ENCODE assay signal across 8 cellular contexts in the genomic region with DNA sequence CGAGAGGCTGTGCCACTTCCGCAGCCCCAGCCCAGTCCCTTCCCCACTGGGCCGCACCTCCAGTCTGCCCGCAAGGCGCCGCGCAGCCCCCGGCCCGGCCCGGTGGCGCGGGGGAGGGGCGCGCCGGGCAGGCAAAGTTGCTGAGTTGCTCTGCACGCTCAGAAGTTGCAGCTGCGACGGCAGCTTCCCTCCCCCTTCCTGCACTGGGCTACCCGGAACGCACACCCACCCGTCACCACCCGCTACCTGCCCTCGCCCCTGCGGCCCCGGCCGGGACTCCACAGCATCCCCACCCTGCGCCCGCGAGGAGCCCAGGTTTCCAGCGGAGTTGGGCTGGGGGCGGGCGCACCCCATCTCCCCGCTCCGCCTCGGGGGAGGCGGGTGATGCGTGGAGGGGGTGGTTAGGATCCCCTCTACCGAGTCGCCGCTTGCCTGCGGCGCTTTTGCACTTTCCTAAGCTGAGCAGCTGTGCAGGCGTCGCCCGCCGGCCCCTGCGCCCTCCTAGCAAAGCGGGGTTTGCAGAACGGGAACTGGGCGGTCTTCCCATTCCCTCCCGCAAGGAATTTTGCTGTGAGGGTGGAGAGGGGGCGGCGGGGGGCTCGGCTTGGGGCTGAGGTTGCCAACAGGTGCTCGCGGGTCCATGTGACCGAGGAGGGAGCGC. TPM values are rescaled to one million over a fixed set of nuclear protein-coding genes. Genes with fewer than 3 reads are reported as not detected.
DNase-seq lines count a peak whose midpoint lies in the region; ATAC-seq, FAIRE-seq and TF ChIP-seq lines count a peak whose summit lies in the region.

No MANE protein-coding gene starts in this region.

- H3K27ac ChIP-seq in A549: peak overlapping the region; percentile 70 to 88

- no peaks in the 10 kb centered on the region for H3K27me3 Mint-ChIP-seq in chondrocyte (ENCODE audit: low read depth)

- no peak for DNase-seq in A549 (ENCODE audit: low read depth in 1 of 2, low spot score in 1 of 2)
- DNase-seq in HuH-7.5 (ENCODE audit: low spot score): peak; percentile 54
- peak; percentile 71 for DNase-seq in UCSD-AML1 (lab: John Stamatoyannopoulos, UW; ENCODE audit: unreplicated experiment)
- no peak for DNase-seq in chondrocyte (ENCODE audit: low spot score)
- DNase-seq in left lobe of liver (ENCODE audit: low spot score): no peak
- peak; percentile 25 for DNase-seq in stimulated activated CD8-positive, alpha-beta memory T cell treated with anti-CD3 and anti-CD28 coated beads, Interleukin-12 subunit alpha, Interleukin-12 subunit beta, amount 100 ng/mL, for 4 hours (ENCODE audit: low read depth)

- H3K27ac Mint-ChIP-seq in chondrocyte (ENCODE audit: unreplicated experiment): peak overlapping the region; percentile 22

- TF ChIP-seq POLR2A in A549 (IDR thresholded peaks at IDR 0.05; ENCODE audit: low read length): no peak

- peaks cover 25% of the 10 kb centered on the region for H3K4me1 Mint-ChIP-seq in chondrocyte (ENCODE audit: low read depth)

- POLR2A ChIA-PET in A549 (lab: Yijun Ruan, JAX): interaction anchor here (1.0 kb wide), 1 partner anchor 15 kb away, joined by 3 read pairs; no protein-coding TSS in a partner anchor

- H3K4me2 ChIP-seq in A549: peak overlapping the region; percentile 77

- TF ChIP-seq RAD21 in A549 (conservative IDR thresholded peaks at IDR 0.05 in 1 of 2, IDR thresholded peaks at IDR 0.05 in 1 of 2): no peak

- peak overlapping the region; percentile 58 for H3K4me3 Mint-ChIP-seq in chondrocyte (ENCODE audit: unreplicated experiment)

- CTCF ChIA-PET in A549 (lab: Yijun Ruan, JAX): interaction anchor here (0.7 kb wide), 1 partner anchor 330 kb away, joined by 3 read pairs; no protein-coding TSS in a partner anchor

- ATAC-seq in A549: peak; percentile 54 to 74; a peak in 5 of 6 replicates
- ATAC-seq in GM18867 (IDR thresholded peaks at IDR 0.05; ENCODE audit: unreplicated experiment): peak; percentile 71
- ATAC-seq in left lobe of liver: peak; percentile 79
- ATAC-seq in HG03097 (IDR thresholded peaks at IDR 0.05; ENCODE audit: low FRiP score, unreplicated experiment): no peak

- no peaks in the 10 kb centered on the region for H3K9me3 Mint-ChIP-seq in chondrocyte (ENCODE audit: low read depth)

- no peak for TF ChIP-seq EP300 in A549 (IDR thresholded peaks at IDR 0.05)

- H3K4me1 ChIP-seq in A549: peaks cover 12% of the 10 kb centered on the region; the same call in 2 of the 3 replicates

- WGBS in A549 (ENCODE audit: missing lambda C conversion rate): 56% methylated on average over 10 of the region's 58 CpGs

- H3K36me3 Mint-ChIP-seq in chondrocyte (ENCODE audit: low read depth): no peaks in the 10 kb centered on the region

- H3K4me3 ChIP-seq in A549: peak overlapping the region; percentile 44

- TF ChIP-seq CTCF in A549 (IDR thresholded peaks at IDR 0.05): no peak
- no peak for TF ChIP-seq CTCF in chondrocyte (IDR thresholded peaks at IDR 0.05)

- no peaks in the 10 kb centered on the region for H3K9me3 ChIP-seq in A549

- no peak for FAIRE-seq in A549 (lab: Jason Lieb, UNC)

TF ChIP-seq in A549, 52 proteins besides CTCF, POLR2A, EP300 and RAD21:
- TF ChIP-seq TP53 (CRISPR knock-in tag; IDR thresholded peaks at IDR 0.05) (no peak), HDAC2 (IDR thresholded peaks at IDR 0.05) (no peak), NFE2L2 (conservative IDR thresholded peaks at IDR 0.05; ENCODE audit: low read length) (no peak), NPAS2 (CRISPR knock-in tag; IDR thresholded peaks at IDR 0.05; ENCODE audit: borderline replicate concordance) (no peak), EHF (CRISPR knock-in tag; IDR thresholded peaks at IDR 0.05) (no peak), REST (IDR thresholded peaks at IDR 0.05) (no peak), CBX2 (IDR thresholded peaks at IDR 0.05; ENCODE audit: borderline replicate concordance, low read depth) (no peak), JUNB (IDR thresholded peaks at IDR 0.05) (no peak), SMC3 (IDR thresholded peaks at IDR 0.05) (no peak), MYC (IDR thresholded peaks at IDR 0.05; ENCODE audit: borderline replicate concordance, low read length) (no peak)

RNA-seq across cellular contexts. Expression of gene RREB1, which starts 55.9 kb away (rescaled TPM):
- polyA plus RNA-seq in A549 (2011; rRNA removed) (2.2 and 4.8 TPM in 2 replicates), A549 (2017; fragmentation: RNase III; extraction: RNeasy Plus Mini Kit Qiagen cat#74134 plus additional on column Dnase treatment) (4.6 to 5.0 TPM (median 4.8 TPM) in 3 replicates)
- 1.5 and 2.1 TPM in 2 replicates for polyA plus RNA-seq in A549 (2012; cell fraction: cytosol; rRNA removed)
- polyA plus RNA-seq in A549 (2012; cell fraction: nucleus; rRNA removed): 6.1 and 6.8 TPM in 2 replicates
- 30.5 and 38.8 TPM in 2 replicates for polyA minus RNA-seq in A549 (2011; rRNA and poly(A)+ RNA removed)
- total RNA-seq in chondrocyte (25.7 to 29.5 TPM (median 28.4 TPM) in 3 replicates), left lobe of liver (43.3 TPM)

Comparison
In these comparisons a context has a peak if more than half of its experiments do, and no peak if none do; other contexts are left out.
1. DNase-seq: peak in HuH-7.5 (single experiment), UCSD-AML1 (single experiment) and stimulated activated CD8-positive, alpha-beta memory T cell treated with anti-CD3 and anti-CD28 coated beads, Interleukin-12 subunit alpha, Interleukin-12 subunit beta, amount 100 ng/mL, for 4 hours (single experiment); none in A549 (0 of 2), chondrocyte (single experiment) and left lobe of liver (single experiment).